Comparison of ENCODE assay signal across 8 cellular contexts in genomic region chr13:48492123-48493075, GRCh38. TPM values are rescaled to one million over a fixed set of nuclear protein-coding genes. Genes with fewer than 3 reads are reported as not detected.
DNase-seq lines count a peak whose midpoint lies in the region; ATAC-seq, FAIRE-seq and TF ChIP-seq lines count a peak whose summit lies in the region.

No MANE protein-coding gene starts in this region.

- TF ChIP-seq EP300 in GM12878 (IDR thresholded peaks at IDR 0.05; ENCODE audit: borderline replicate concordance in 1 of 2, control insufficient read depth in 1 of 2, low read depth in 2 of 2, low read length in 2 of 2), result peak in 1 of 2 experiments; percentile 45; a peak in 1 of 4 replicates

- H3K9ac ChIP-seq in GM12878 (ENCODE audit: control insufficient read depth, insufficient read depth, low read length), result peak overlapping the region; percentile 61

- no peak for TF ChIP-seq CTCF in GM12878 (IDR thresholded peaks at IDR 0.05 in 2 of 3, conservative IDR thresholded peaks at IDR 0.05 in 1 of 3; ENCODE audit: control insufficient read depth in 2 of 3, extremely low read depth in 1 of 3, insufficient read depth in 1 of 3, low read depth in 3 of 3, low read length in 3 of 3)
- TF ChIP-seq CTCF in right lobe of liver (IDR thresholded peaks at IDR 0.05), result no peak

- H4K20me1 ChIP-seq in GM12878 (ENCODE audit: control insufficient read depth, insufficient read depth), result no peaks in the 10 kb centered on the region

- WGBS in GM12878 (ENCODE audit: insufficient coverage, insufficient replicate concordance, low lambda C conversion rate, missing lambda C conversion rate), result under 1% methylated on average over 17 of the region's 17 CpGs
- 42% methylated on average over 17 of the region's 17 CpGs for WGBS in right lobe of liver (ENCODE audit: insufficient coverage, low coverage, low lambda C conversion rate, missing lambda C conversion rate)

- H3K4me1 ChIP-seq in GM12878 (ENCODE audit: control insufficient read depth, insufficient read depth, low read length) (peaks cover 72% of the 10 kb centered on the region), right lobe of liver (peaks cover 0 to 12% (median 4%) of the 10 kb centered on the region in 4 donors)

- ATAC-seq in HG03103 (IDR thresholded peaks at IDR 0.05; ENCODE audit: low read depth, unreplicated experiment) (peak; percentile 71), T-cell (replicated peaks in 1 of 4) (peak; percentile 85 to 91 (median 88)), GM12878 (peak; percentile 88), right lobe of liver (peak; percentile 79 to 86 (median 82))

- H3K4me2 ChIP-seq in GM12878 (ENCODE audit: control insufficient read depth, insufficient read depth), result peak overlapping the region; percentile 92

- POLR2A ChIA-PET in T-cell (lab: Charles Lee) (interaction anchor here (0.5 to 1.3 kb wide), 8 partner anchors 10 to 456 kb away, joined by 3 to 8 read pairs (median 3); partner anchors contain the start of gene RCBTB2 (in 2 of the 2)), GM12878 (lab: Charles Lee) (interaction anchor here (0.7 kb wide), 1 partner anchor 40 kb away, joined by 3 read pairs; the partner anchor contains the start of gene RCBTB2)

- peak; percentile 95 for FAIRE-seq in GM12878 (lab: Jason Lieb, UNC)

- H3K4me3 ChIP-seq in GM12878 (peak overlapping the region; percentile 66), right lobe of liver (peak overlapping the region in 2 of 3 donors; percentile 12 to 22)

- H3K4me3 Mint-ChIP-seq in T-cell, result no peak overlapping the region

- SMC1A ChIA-PET in GM12878 (lab: Charles Lee; ENCODE audit: uncharacterized antibody, unreplicated experiment), result interaction anchor here (0.6 to 1.9 kb wide), 9 partner anchors 13 to 120 kb away, joined by 3 to 9 read pairs (median 6); no protein-coding TSS in a partner anchor

- H3K9me3 Mint-ChIP-seq in T-cell, result peaks cover 0 to 1% (median 0%) of the 10 kb centered on the region in 3 donors

- no peaks in the 10 kb centered on the region; the same call in 2 of the 3 replicates for H3K9me3 ChIP-seq in GM12878 (replicated peaks; ENCODE audit: control insufficient read depth, insufficient read depth, low read length)
- no peaks in the 10 kb centered on the region for H3K9me3 ChIP-seq in right lobe of liver

- H3K27me3 Mint-ChIP-seq in T-cell, result no peaks in the 10 kb centered on the region

- H3K4me1 Mint-ChIP-seq in T-cell, result peaks cover 22 to 61% (median 24%) of the 10 kb centered on the region in 3 donors

- intact Hi-C loops in GM12878 (cut with micrococcal nuclease; ENCODE audit: unreplicated experiment) (loop anchor here (1.0 to 5.0 kb wide), 3 partner anchors 39 to 87 kb away; no protein-coding TSS in a partner anchor), right lobe of liver (cut with DNase I) (no loop called here)

- no peak overlapping the region for H3K27ac Mint-ChIP-seq in T-cell

- CTCF ChIA-PET in T-cell (lab: Charles Lee) (interaction anchor here (0.5 to 1.4 kb wide), 8 partner anchors 13 to 90 kb away, joined by 3 to 5 read pairs (median 4); no protein-coding TSS in a partner anchor), GM12878 (lab: Yijun Ruan, JAX) (interaction anchor here (0.6 to 1.7 kb wide), 7 partner anchors 36 to 159 kb away, joined by 3 to 10 read pairs (median 4); partner anchors contain the start of gene RCBTB2)

- DNase-seq in DMS153 (lab: John Stamatoyannopoulos, UW) (peak; percentile 25), DMS153 treated with DMSO at 0.1 percent for 48 hours (lab: John Stamatoyannopoulos, UW; ENCODE audit: unreplicated experiment) (no peak), T-cell (peak; percentile 51 to 79 (median 64)), GM12878 (ENCODE audit: low read depth, low spot score) (peak; percentile 98), right lobe of liver (peak; percentile 71 to 83 (median 78)), NCI-H510A (lab: John Stamatoyannopoulos, UW) (no peak)
- DNase-seq in stimulated activated CD8-positive, alpha-beta memory T cell treated with anti-CD3 and anti-CD28 coated beads, Interleukin-4, amount 100 ng/mL, for 1 hour (ENCODE audit: low read depth in 2 of 2, low spot score in 1 of 2), result peak; percentile 37 to 52

- no peak for TF ChIP-seq RAD21 in GM12878 (IDR thresholded peaks at IDR 0.05; ENCODE audit: insufficient read depth, low read depth, low read length)

- peaks cover 29% of the 10 kb centered on the region for H3K79me2 ChIP-seq in GM12878 (ENCODE audit: control insufficient read depth, insufficient read depth, low read length)

- H3K36me3 ChIP-seq in GM12878 (ENCODE audit: control insufficient read depth in 2 of 2, insufficient read depth in 2 of 2, low read length in 1 of 2), result peaks cover 0 to 22% of the 10 kb centered on the region in 2 experiments; a peak in 2 of 4 replicates
- H3K36me3 ChIP-seq in right lobe of liver, result no peaks in the 10 kb centered on the region

- peak overlapping the region; percentile 91 for H3K27ac ChIP-seq in GM12878 (ENCODE audit: control insufficient read depth, insufficient read depth)
- peak overlapping the region; percentile 23 to 64 (median 56) for H3K27ac ChIP-seq in right lobe of liver

- in situ Hi-C loops in GM12878 (cut with MboI), result no loop called here

- peak overlapping the region; percentile 65 for H2AFZ ChIP-seq in GM12878 (ENCODE audit: control insufficient read depth, low read depth, low read length)

- peaks cover 21% of the 10 kb centered on the region for H3K36me3 Mint-ChIP-seq in T-cell

- peak; percentile 77 for TF ChIP-seq POLR2A in GM12878 (IDR thresholded peaks at IDR 0.05; ENCODE audit: low read depth, low read length)
- peak; percentile 21 for TF ChIP-seq POLR2A in right lobe of liver (IDR thresholded peaks at IDR 0.05)

- RAD21 ChIA-PET in GM12878 (lab: Charles Lee; ENCODE audit: unreplicated experiment), result interaction anchor here (0.9 to 5.0 kb wide), 4 partner anchors 37 to 87 kb away, joined by 3 to 26 read pairs (median 8); no protein-coding TSS in a partner anchor

- TSS peak; percentile 82 for BruUV-seq in GM12878 (replicated peaks; lab: Mats Ljungman, UMichigan)

- no peaks in the 10 kb centered on the region for H3K27me3 ChIP-seq in GM12878 (replicated peaks in 1 of 2; ENCODE audit: control insufficient read depth in 2 of 2, insufficient read depth in 2 of 2, low read length in 1 of 2)
- H3K27me3 ChIP-seq in right lobe of liver, result no peaks in the 10 kb centered on the region

TF ChIP-seq in GM12878, 131 proteins besides CTCF, POLR2A, EP300 and RAD21 (continues in another document):
- no peak for TF ChIP-seq STAT3 (IDR thresholded peaks at IDR 0.05; ENCODE audit: low read depth, low read length)
- TF ChIP-seq ZNF217 (IDR thresholded peaks at IDR 0.05), result no peak
- no peak for TF ChIP-seq SMC3 (IDR thresholded peaks at IDR 0.05; ENCODE audit: borderline replicate concordance, low read length)
- peak; percentile 95 for TF ChIP-seq ZNF687 (IDR thresholded peaks at IDR 0.05)
- TF ChIP-seq SMARCA5 (IDR thresholded peaks at IDR 0.05), result no peak

RNA-seq across cellular contexts. Expression of gene RCBTB2, which starts 40.5 kb away (rescaled TPM):
- total RNA-seq in T-cell (10 to 100 TPM; 10.4 to 19.7 (median 16.2) TPM), GM12878 (2014; rRNA removed) (5.0 and 6.9 TPM in 2 replicates), GM12878 (2014; rRNA removed; fragmentation: Illumina TruSeq; extraction: Trizol) (6.9 and 8.3 TPM in 2 replicates), GM12878 (2021) (5.9 and 7.7 TPM in 2 replicates), right lobe of liver (1 to 10 TPM; 2.6 to 7.5 (median 4.8) TPM)
- total RNA-seq in GM12878 (2013; cell fraction: nucleolus; rRNA removed), result 2.7 and 4.2 TPM in 2 replicates
- polyA plus RNA-seq in GM12878 (2011; ENCODE audit: low read depth), result 9.4 TPM
- polyA plus RNA-seq in GM12878 (2011; rRNA removed) (9.8 and 15.3 TPM in 2 replicates), GM12878 (2014; fragmentation: Illumina TruSeq; extraction: Trizol) (7.4 and 8.7 TPM in 2 replicates), GM12878 (2014; fragmentation: Nextera tagmentation; extraction: Ambion mirVana) (10 to 100 TPM in 1 of 2 experiments, 1 to 10 TPM in 1; 8.7 to 10.4 TPM), GM12878 (2014; rRNA removed) (7.5 and 7.7 TPM in 2 replicates), GM12878 (2016; fragmentation: Nextera tagmentation; extraction: Ambion mirVana) (10 to 100 TPM; 15.8 to 16.0 TPM)
- 3.9 and 5.7 TPM in 2 replicates for polyA plus RNA-seq in GM12878 (2011; cell fraction: cytosol; rRNA removed)
- polyA plus RNA-seq in GM12878 (2011; cell fraction: nucleus; rRNA removed), result 14.0 and 14.2 TPM in 2 replicates
- polyA plus RNA-seq in GM12878 (2012), result 9.5 and 16.1 TPM in 2 replicates
- 6.9 and 8.3 TPM in 2 replicates for polyA minus RNA-seq in GM12878 (2011; rRNA and poly(A)+ RNA removed)
- polyA minus RNA-seq in GM12878 (2011; cell fraction: cytosol; rRNA and poly(A)+ RNA removed), result 1.6 and 1.9 TPM in 2 replicates
- 2.9 and 3.6 TPM in 2 replicates for polyA minus RNA-seq in GM12878 (2011; cell fraction: nucleus; rRNA and poly(A)+ RNA removed)

Comparison
In these comparisons a context has a peak if more than half of its experiments do, and no peak if none do; other contexts are left out.
1. DNase-seq: peak in DMS153 (single experiment), T-cell (34 of 34), GM12878 (single experiment), right lobe of liver (3 of 3) and stimulated activated CD8-positive, alpha-beta memory T cell treated with anti-CD3 and anti-CD28 coated beads, Interleukin-4, amount 100 ng/mL, for 1 hour (2 of 2); none in DMS153 treated with DMSO at 0.1 percent for 48 hours (single experiment) and NCI-H510A (single experiment).
2. Peak in every context shown above with its lines, with median percentiles within 50 percentile points of each other: ATAC-seq.